Comparison of ENCODE assay signal across 10 cellular contexts in genomic region chr17:19077397-19077796, GRCh38. TPM values are rescaled to one million over a fixed set of nuclear protein-coding genes. Genes with fewer than 3 reads are reported as not detected.
DNase-seq lines count a peak whose midpoint lies in the region; ATAC-seq and TF ChIP-seq lines count a peak whose summit lies in the region.
"Not testable (repeated sequence)": the region's sequence is repeated elsewhere in the genome, so short reads cannot be mapped to it uniquely, and the experiment has no call there.
"Had no signal": no experiment of that assay in that cellular context is flagged by ENCODE, and none has a peak within 500 bp of the region (broad histone marks: within the 10 kb centered on the region; RNA-seq: fewer than 3 reads in every experiment).

No MANE protein-coding gene starts in this region.

- intact Hi-C loops in heart right ventricle (cut with DNase I), result not testable (repeated sequence)

- TF ChIP-seq EP300 in upper lobe of left lung (IDR thresholded peaks at IDR 0.05), result not testable (repeated sequence)

- ATAC-seq in SK-N-SH treated with all-trans-retinoic acid at 6 μM for 48 hours (peak; percentile 53), esophagus mucosa (peak; percentile 25), heart right ventricle (peak; percentile 49 to 71 (median 62)), left lobe of liver (peak; percentile 26), lung (ENCODE audit: insufficient read depth, low FRiP score) (peak; percentile 10), upper lobe of left lung (ENCODE audit: low FRiP score in 2 of 2) (peak; percentile 26 to 38)

- TF ChIP-seq POLR2A in upper lobe of left lung (IDR thresholded peaks at IDR 0.05), result not testable (repeated sequence)

- DNase-seq in heart right ventricle; left lobe of liver (ENCODE audit: low spot score); lung (ENCODE audit: low spot score); upper lobe of left lung: not testable (repeated sequence)

- not testable (repeated sequence) for TF ChIP-seq CTCF in heart right ventricle (IDR thresholded peaks at IDR 0.05); lung (IDR thresholded peaks at IDR 0.05; ENCODE audit: control extremely low read depth, extremely low read depth); upper lobe of left lung (IDR thresholded peaks at IDR 0.05)

- not testable (repeated sequence) for H3K4me1 ChIP-seq in heart right ventricle; lung (ENCODE audit: control insufficient read depth in 2 of 2, insufficient read depth in 2 of 2, low read length in 2 of 2); upper lobe of left lung

- not testable (repeated sequence) for H3K4me3 ChIP-seq in heart right ventricle, lung, upper lobe of left lung

- not testable (repeated sequence) for H3K27me3 ChIP-seq in heart right ventricle; lung (ENCODE audit: control insufficient read depth, insufficient read depth); upper lobe of left lung

- not testable (repeated sequence) for H3K36me3 ChIP-seq in heart right ventricle; lung (ENCODE audit: control insufficient read depth in 2 of 2, insufficient read depth in 2 of 2, low read length in 2 of 2); upper lobe of left lung

- H3K9me3 ChIP-seq in heart right ventricle; lung (ENCODE audit: control insufficient read depth in 2 of 2, insufficient read depth in 1 of 2, low read length in 1 of 2); upper lobe of left lung: not testable (repeated sequence)

- not testable (repeated sequence) for H3K27ac ChIP-seq in heart right ventricle; lung (ENCODE audit: low read depth in 1 of 2, low read length in 1 of 2); upper lobe of left lung

- WGBS in heart right ventricle, 2 donors, result no CpG with 5 or more reads among the region's 3 CpGs
- WGBS in lung, 2 donors, result no CpG with 5 or more reads among the region's 3 CpGs
- WGBS in upper lobe of left lung, 2 donors, result no CpG with 5 or more reads among the region's 3 CpGs

RNA-seq across cellular contexts. Expression of gene GRAP, which starts 30.6 kb away (rescaled TPM):
- total RNA-seq in esophagus mucosa (1.00 TPM), heart right ventricle (1 to 10 TPM in 9 of 10 donors, under 1 TPM in 1; 0.99 to 3.6 (median 2.2) TPM), left lobe of liver (4.0 TPM), lung (10 to 100 TPM in 1 of 2 donors, 1 to 10 TPM in 1; 6.7 to 11.1 TPM), upper lobe of left lung (10 to 100 TPM in 1 of 6 donors, 1 to 10 TPM in 5; 3.1 to 11.3 (median 4.8) TPM)
- polyA plus RNA-seq in heart right ventricle (1 to 10 TPM; 2.6 to 3.7 TPM), lung (10 to 100 TPM in 1 of 2 donors, 1 to 10 TPM in 1; 8.6 to 14.3 TPM)
- total RNA-seq: GM23248 had no signal
- polyA plus RNA-seq: GM23248 had no signal

RNA-seq across cellular contexts. Expression of gene GRAPL, which starts 50.0 kb away (rescaled TPM):
- 0.48 TPM for total RNA-seq in esophagus mucosa
- total RNA-seq in heart right ventricle, result 1 to 10 TPM in 7 of 10 donors, under 1 TPM in 3; 0.53 to 2.9 (median 1.6) TPM
- polyA plus RNA-seq in heart right ventricle, result 1 to 10 TPM in 1 of 2 donors, under 1 TPM in 1; 0.94 to 3.1 TPM
- total RNA-seq in left lobe of liver, result 3.0 TPM
- total RNA-seq in lung, result 1 to 10 TPM; 3.9 to 8.1 TPM
- polyA plus RNA-seq in lung, result 1 to 10 TPM; 4.3 to 6.1 TPM
- 10 to 100 TPM in 1 of 6 donors, 1 to 10 TPM in 5; 2.3 to 17.2 (median 5.0) TPM for total RNA-seq in upper lobe of left lung
- total RNA-seq: Caco-2, GM23248, H4 had no signal
- polyA plus RNA-seq: BJ, GM23248 had no signal

Comparison
In these comparisons a context has a peak if more than half of its experiments do, and no peak if none do; other contexts are left out.
1. ATAC-seq: peak in every context shown above with its lines; median percentile 62 in heart right ventricle; 53 in SK-N-SH treated with all-trans-retinoic acid at 6 μM for 48 hours; 32 in upper lobe of left lung; 26 in left lobe of liver; 25 in esophagus mucosa; 10 in lung.